7 cellular contexts compared by ENCODE assay signal in genomic region chr6:73854998-73855718, GRCh38.
A peak's percentile ranks its signal among the peaks of the same experiment; 100 is the strongest.
DNase-seq lines count a peak whose midpoint lies in the region; ATAC-seq and TF ChIP-seq lines count a peak whose summit lies in the region.

No MANE protein-coding gene starts in this region.

- WGBS in psoas muscle, 3 donors, result 10 to 18% (median 13%) methylated on average over 5 of the region's 5 CpGs

- 0 out of 3 replicates have a peak, but pooled peaks cover 1% of the 10 kb centered on the region for H3K36me3 Mint-ChIP-seq in GM23338 (ENCODE audit: low read depth)

- no peaks in the 10 kb centered on the region for H3K79me2 ChIP-seq in GM23338 (replicated peaks; ENCODE audit: insufficient read depth)

- no peak for ATAC-seq in GM23338
- ATAC-seq in psoas muscle, result peak in 1 of 4 donors; percentile 41

- H3K27ac ChIP-seq in GM23338 (ENCODE audit: low read depth), result no peak overlapping the region
- H3K27ac ChIP-seq in psoas muscle, result no peak overlapping the region

- TF ChIP-seq CTCF in GM23338 (conservative IDR thresholded peaks at IDR 0.05; ENCODE audit: low read depth in 2 of 2), result peak; percentile 68 to 92
- peak; percentile 68 for TF ChIP-seq CTCF in fibroblast of the aortic adventitia (IDR thresholded peaks at IDR 0.05; ENCODE audit: insufficient read depth, low read length)
- peak; percentile 62 for TF ChIP-seq CTCF in psoas muscle (IDR thresholded peaks at IDR 0.05)

- no peak overlapping the region for H3K27ac Mint-ChIP-seq in GM23338

- intact Hi-C loops in psoas muscle (cut with DNase I), result loop anchor here (5.0 to 10.0 kb wide), 2 partner anchors 1352 to 1360 kb away; partner anchors contain the start of gene COL12A1 (in 1 of the 2)

- H3K4me3 ChIP-seq in GM23338 (no peak overlapping the region), fibroblast of the aortic adventitia (ENCODE audit: low read depth, low read length) (no peak overlapping the region), psoas muscle (peak overlapping the region; percentile 31)

- no peaks in the 10 kb centered on the region for H4K20me1 ChIP-seq in GM23338 (replicated peaks; ENCODE audit: insufficient read depth)

- H3K36me3 ChIP-seq in GM23338 (ENCODE audit: insufficient read depth) (no peaks in the 10 kb centered on the region), psoas muscle (ENCODE audit: insufficient read depth in 1 of 2, low read depth in 1 of 2) (no peaks in the 10 kb centered on the region)

- no peaks in the 10 kb centered on the region for H3K4me1 Mint-ChIP-seq in GM23338

- no peaks in the 10 kb centered on the region for H3K9me3 ChIP-seq in psoas muscle

- no peak overlapping the region for H3K4me2 ChIP-seq in GM23338

- no peak overlapping the region for H3K4me3 Mint-ChIP-seq in GM23338

- H3K4me1 ChIP-seq in GM23338 (ENCODE audit: insufficient read depth), result no peaks in the 10 kb centered on the region
- H3K4me1 ChIP-seq in psoas muscle, result no peaks in the 10 kb centered on the region

- H3K27me3 ChIP-seq in GM23338 (ENCODE audit: insufficient read depth), result no peaks in the 10 kb centered on the region
- no peaks in the 10 kb centered on the region for H3K27me3 ChIP-seq in psoas muscle (ENCODE audit: insufficient read depth in 3 of 3, low read length in 2 of 3)

- H3K9me3 Mint-ChIP-seq in GM23338, result peaks cover 1% of the 10 kb centered on the region

- H2AFZ ChIP-seq in GM23338, result no peak overlapping the region

- H3K9me2 ChIP-seq in GM23338 (ENCODE audit: insufficient read depth), result no peaks in the 10 kb centered on the region

- DNase-seq in EH (ENCODE audit: low read depth) (peak; percentile 70), GM23338 (ENCODE audit: low spot score) (peak; percentile 83), NCI-H1105 (lab: John Stamatoyannopoulos, UW) (peak; percentile 69), SW480 (ENCODE audit: low spot score) (peak; percentile 42), fibroblast of the aortic adventitia (ENCODE audit: low read depth) (peak; percentile 87), psoas muscle (no peak), occipital lobe (lab: John Stamatoyannopoulos, UW) (no peak)

- no peaks in the 10 kb centered on the region for H3K27me3 Mint-ChIP-seq in GM23338 (ENCODE audit: insufficient read depth, low read depth, poor library complexity)

- H3F3A ChIP-seq in GM23338 (replicated peaks; ENCODE audit: low read depth), result no peaks in the 10 kb centered on the region

TF ChIP-seq in GM23338, 12 proteins besides CTCF, POLR2A, EP300 and RAD21:
- TF ChIP-seq NANOG (IDR thresholded peaks at IDR 0.05; ENCODE audit: borderline replicate concordance) (no peak), ZNF462 (CRISPR knock-in tag; IDR thresholded peaks at IDR 0.05) (no peak), JUNB (IDR thresholded peaks at IDR 0.05; ENCODE audit: unreplicated experiment) (no peak), EZH2 (IDR thresholded peaks at IDR 0.05; ENCODE audit: low read depth, unreplicated experiment) (no peak), ZNF331 (CRISPR knock-in tag; IDR thresholded peaks at IDR 0.05; ENCODE audit: low read depth) (no peak), ETS1 (IDR thresholded peaks at IDR 0.05) (no peak), STAT1 (IDR thresholded peaks at IDR 0.05; ENCODE audit: unreplicated experiment) (no peak), EZH2phosphoT487 (IDR thresholded peaks at IDR 0.05; ENCODE audit: unreplicated experiment) (no peak), CREB1 (CRISPR knock-in tag; IDR thresholded peaks at IDR 0.05; ENCODE audit: low read depth) (no peak), REST (IDR thresholded peaks at IDR 0.05; ENCODE audit: unreplicated experiment) (no peak), POLR2AphosphoS5 (IDR thresholded peaks at IDR 0.05; ENCODE audit: low read depth) (no peak), ZNF114 (CRISPR knock-in tag; IDR thresholded peaks at IDR 0.05) (no peak)
TF ChIP-seq in GM23338: peak in this region for 0.

Comparison
In these comparisons a context has a peak if more than half of its experiments do, and no peak if none do; other contexts are left out.
1. DNase-seq: peak in EH (single experiment), GM23338 (single experiment), NCI-H1105 (single experiment), SW480 (single experiment) and fibroblast of the aortic adventitia (single experiment); none in psoas muscle (0 of 2) and occipital lobe (single experiment).
2. Peak in every context shown above with its lines, with median percentiles within 50 percentile points of each other: CTCF ChIP-seq.